Comparison of ENCODE assay signal across 16 cellular contexts in the genomic region with DNA sequence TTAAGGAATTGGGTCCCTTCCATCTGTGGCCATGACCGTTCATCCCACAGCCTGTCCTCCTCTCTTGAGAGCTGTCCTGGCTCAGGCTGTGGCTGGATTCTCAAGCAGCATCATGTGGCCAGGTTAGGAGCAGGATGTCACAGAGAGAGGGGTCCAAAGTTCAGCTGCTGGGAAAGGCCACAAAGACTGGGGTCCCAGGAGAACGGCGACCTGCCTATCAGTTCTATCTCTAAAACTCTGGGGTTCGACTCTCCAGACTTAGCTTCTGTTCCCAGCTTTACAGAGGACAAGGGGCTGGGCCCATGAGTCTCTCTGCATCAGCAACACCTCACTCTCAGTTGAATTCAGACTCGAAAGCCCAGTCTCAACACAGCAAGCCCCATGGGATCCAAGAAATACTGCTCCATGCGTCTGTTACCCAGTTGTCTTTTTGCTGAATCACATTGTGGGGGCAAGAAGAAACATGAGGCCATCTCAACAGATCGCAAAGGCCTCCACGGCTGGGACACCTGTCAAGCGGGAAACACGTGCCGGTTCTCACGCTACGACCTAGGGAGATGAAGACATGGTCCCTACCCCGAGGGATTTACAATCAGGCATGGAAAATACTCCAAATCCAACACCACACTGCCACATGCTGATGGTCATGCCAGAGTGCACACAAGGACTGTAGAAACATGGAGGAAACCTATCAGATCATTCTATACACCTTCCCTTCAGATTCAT.
DNase-seq lines count a peak whose midpoint lies in the region; ATAC-seq and TF ChIP-seq lines count a peak whose summit lies in the region.
"Had no signal": no experiment of that assay in that cellular context is flagged by ENCODE, and none has a peak within 500 bp of the region (broad histone marks: within the 10 kb centered on the region; RNA-seq: fewer than 3 reads in every experiment).

No MANE protein-coding gene starts in this region.

- WGBS in stomach, 5 donors = 74 to 82% (median 77%) methylated on average over 14 of the region's 14 CpGs

- DNase-seq in HuH-7 (ENCODE audit: low spot score) (peak; percentile 45), NCI-H526 treated with DMSO at 0.1 percent for 48 hours (lab: John Stamatoyannopoulos, UW) (peak; percentile 24), left kidney (ENCODE audit: low read depth, low spot score) (peak; percentile 70), stomach (no peak), DMS153 treated with DMSO at 0.1 percent for 48 hours (lab: John Stamatoyannopoulos, UW; ENCODE audit: unreplicated experiment) (no peak)
- DNase-seq: CD4-positive, alpha-beta T cell; DMS53; GM23248; KG1; NCI-H1048; NCI-H146; NCI-H2107; NCI-H446 had no signal

- ATAC-seq in GM21367 (IDR thresholded peaks at IDR 0.05; ENCODE audit: unreplicated experiment) (no peak), GM19023 (IDR thresholded peaks at IDR 0.05; ENCODE audit: unreplicated experiment) (no peak)

- TF ChIP-seq CTCF in stomach (IDR thresholded peaks at IDR 0.05) = no peak

- peak overlapping the region in 3 of 5 donors; percentile 4 to 38 (median 20) for H3K27ac ChIP-seq in stomach
- H3K27ac ChIP-seq: GM23248, SJCRH30 had no signal

- no peaks in the 10 kb centered on the region for H3K36me3 ChIP-seq in stomach
- H3K36me3 ChIP-seq: SJCRH30 had no signal

- H3K4me1 ChIP-seq in stomach = peaks cover 25 to 45% (median 41%) of the 10 kb centered on the region in 4 donors

- no peaks in the 10 kb centered on the region for H3K9me3 ChIP-seq in stomach
- H3K9me3 ChIP-seq: SJCRH30 had no signal

- H3K4me3 ChIP-seq in stomach = no peak overlapping the region
- H3K4me3 ChIP-seq: GM23248, SJCRH30 had no signal

- TF ChIP-seq EP300 in stomach (IDR thresholded peaks at IDR 0.05) = no peak

- no peak for TF ChIP-seq POLR2A in stomach (IDR thresholded peaks at IDR 0.05)

- H3K27me3 ChIP-seq in stomach = no peaks in the 10 kb centered on the region
- H3K27me3 ChIP-seq: SJCRH30 had no signal

- intact Hi-C loops in stomach (cut with DNase I; ENCODE audit: low total_unique reads) = no loop called here

Comparison
In these comparisons a context has a peak if more than half of its experiments do, and no peak if none do; other contexts are left out.
1. DNase-seq: peak in HuH-7 (single experiment), NCI-H526 treated with DMSO at 0.1 percent for 48 hours (single experiment) and left kidney (single experiment); none in stomach (single experiment) and DMS153 treated with DMSO at 0.1 percent for 48 hours (single experiment).